In genomic region chr1:20648946-20649345, GRCh38 we compare ENCODE assay signal across 1 cellular context.
TF ChIP-seq lines count a peak whose summit lies in the region.

No MANE protein-coding gene starts in this region.

TF ChIP-seq in HepG2, 621 proteins besides CTCF, POLR2A, EP300 and RAD21:
- peak; percentile 30 for TF ChIP-seq AGO2 (optimal IDR thresholded peaks at IDR 0.05; ENCODE audit: low read depth, low read length)
- TF ChIP-seq ARID5B (CRISPR knock-in tag; IDR thresholded peaks at IDR 0.05) = no peak
- no peak for TF ChIP-seq ZNF703 (CRISPR knock-in tag; IDR thresholded peaks at IDR 0.05; ENCODE audit: borderline replicate concordance)
